15 cellular contexts compared by ENCODE assay signal in the genomic region with DNA sequence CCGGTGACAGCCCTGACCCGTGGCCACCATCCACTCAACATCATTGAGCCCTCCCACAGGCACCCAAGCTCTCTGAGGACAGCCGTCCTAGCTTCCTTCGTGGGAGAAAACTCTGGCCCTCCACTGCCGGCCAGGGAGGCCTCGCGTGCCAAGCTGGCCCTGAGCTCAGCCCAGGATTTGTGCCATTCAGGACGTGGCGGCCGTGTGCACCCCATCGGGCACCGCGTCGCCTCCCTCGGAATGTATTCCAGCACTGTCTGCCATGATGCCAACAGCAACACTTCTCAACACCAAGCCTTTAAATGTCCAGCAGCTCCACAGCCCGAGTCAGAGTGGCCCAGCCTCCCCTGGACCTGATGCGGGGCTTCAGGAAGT. TPM values are rescaled to one million over a fixed set of nuclear protein-coding genes. Genes with fewer than 3 reads are reported as not detected.
DNase-seq lines count a peak whose midpoint lies in the region; ATAC-seq and TF ChIP-seq lines count a peak whose summit lies in the region.
"Had no signal": no experiment of that assay in that cellular context is flagged by ENCODE, and none has a peak within 500 bp of the region (broad histone marks: within the 10 kb centered on the region; RNA-seq: fewer than 3 reads in every experiment).

No MANE protein-coding gene starts in this region.

- H3K4me3 ChIP-seq in RWPE2 (ENCODE audit: severe bottlenecking), result no peak overlapping the region
- H3K4me3 ChIP-seq in esophagus muscularis mucosa, result peak overlapping the region; percentile 26 to 44 (median 38)
- H3K4me3 ChIP-seq in tibial artery, result peak overlapping the region; percentile 30 to 39
- H3K4me3 ChIP-seq: cardiac muscle cell had no signal

- no peak overlapping the region for H3K4me3 Mint-ChIP-seq in nephron
- H3K4me3 Mint-ChIP-seq: H9 had no signal

- H3K27ac ChIP-seq in RWPE2 (ENCODE audit: poor library complexity, severe bottlenecking), result peak overlapping the region; percentile 85
- H3K27ac ChIP-seq in esophagus muscularis mucosa (replicated peaks in 1 of 4), result peak overlapping the region; percentile 74 to 87 (median 80)
- peak overlapping the region; percentile 18 to 53 for H3K27ac ChIP-seq in tibial artery
- H3K27ac ChIP-seq: cardiac muscle cell, VCaP had no signal

- H3K27ac Mint-ChIP-seq in nephron, result peak overlapping the region in 2 of 3 experiments; percentile 16 to 49

- no peaks in the 10 kb centered on the region for H3K27me3 Mint-ChIP-seq in nephron (ENCODE audit: low read depth)

- peaks cover 6% of the 10 kb centered on the region; the same call in 1 of the 2 replicates for H3K36me3 ChIP-seq in RWPE2 (ENCODE audit: low read depth)
- peaks cover 0 to 21% (median 9%) of the 10 kb centered on the region in 4 donors for H3K36me3 ChIP-seq in esophagus muscularis mucosa
- H3K36me3 ChIP-seq in tibial artery, result no peaks in the 10 kb centered on the region
- H3K36me3 ChIP-seq: cardiac muscle cell had no signal

- no peak for TF ChIP-seq POLR2A in esophagus muscularis mucosa (IDR thresholded peaks at IDR 0.05; ENCODE audit: low read depth)

- DNase-seq in RWPE2 (ENCODE audit: low spot score) (no peak), esophagus muscularis mucosa (ENCODE audit: extremely low spot score) (no peak), tibial artery (no peak), NCI-H1048 (lab: John Stamatoyannopoulos, UW) (no peak)
- DNase-seq: foreskin melanocyte, left colon, NCI-H446, RPMI8226 had no signal

- H3K4me1 Mint-ChIP-seq in nephron, result peaks cover 66% of the 10 kb centered on the region

- H3K36me3 Mint-ChIP-seq in nephron (ENCODE audit: low read depth), result peaks cover 62% of the 10 kb centered on the region

- no peak for ATAC-seq in RWPE2 (ENCODE audit: low read depth)
- ATAC-seq in HG03460 (IDR thresholded peaks at IDR 0.05; ENCODE audit: unreplicated experiment), result no peak
- ATAC-seq in HG02610 (IDR thresholded peaks at IDR 0.05; ENCODE audit: unreplicated experiment), result no peak
- ATAC-seq in HG03521 (IDR thresholded peaks at IDR 0.05; ENCODE audit: unreplicated experiment), result no peak

- H3K4me1 ChIP-seq in RWPE2 (ENCODE audit: insufficient read depth, poor library complexity, severe bottlenecking) (peaks cover 22% of the 10 kb centered on the region), esophagus muscularis mucosa (peaks cover 18 to 67% (median 54%) of the 10 kb centered on the region in 4 donors), tibial artery (peaks cover 0 to 18% (median 15%) of the 10 kb centered on the region in 4 donors)

- no peak for TF ChIP-seq CTCF in RWPE2 (IDR thresholded peaks at IDR 0.05; ENCODE audit: poor library complexity, severe bottlenecking)
- TF ChIP-seq CTCF in esophagus muscularis mucosa (IDR thresholded peaks at IDR 0.05), result no peak
- no peak for TF ChIP-seq CTCF in nephron (IDR thresholded peaks at IDR 0.05; ENCODE audit: unreplicated experiment in 3 of 3)
- no peak for TF ChIP-seq CTCF in tibial artery (IDR thresholded peaks at IDR 0.05)

- WGBS in esophagus muscularis mucosa, result 53% methylated on average over 13 of the region's 17 CpGs

- TF ChIP-seq EP300 in esophagus muscularis mucosa (IDR thresholded peaks at IDR 0.05), result no peak

- H3K9me3 ChIP-seq in RWPE2 (ENCODE audit: severe bottlenecking) (no peaks in the 10 kb centered on the region), esophagus muscularis mucosa (no peaks in the 10 kb centered on the region), tibial artery (no peaks in the 10 kb centered on the region)

- intact Hi-C loops in esophagus muscularis mucosa (cut with DNase I), result no loop called here
- intact Hi-C loops in tibial artery (cut with DNase I; ENCODE audit: low total_unique reads), result no loop called here

- H3K27me3 ChIP-seq in RWPE2 (ENCODE audit: insufficient read depth, poor library complexity, severe bottlenecking) (no peaks in the 10 kb centered on the region), esophagus muscularis mucosa (no peaks in the 10 kb centered on the region), tibial artery (no peaks in the 10 kb centered on the region)
- H3K27me3 ChIP-seq: cardiac muscle cell had no signal

- no peaks in the 10 kb centered on the region for H3K9me3 Mint-ChIP-seq in nephron
- H3K9me3 Mint-ChIP-seq: H9 had no signal

RNA-seq across cellular contexts. Expression of a gene that starts 35.7 kb away (rescaled TPM):
- total RNA-seq in esophagus muscularis mucosa, result 10 to 100 TPM; 28.5 to 44.9 (median 35.8) TPM
